In genomic region chr2:10256031-10256524, GRCh38 we compare ENCODE assay signal across 20 cellular contexts. TPM values are rescaled to one million over a fixed set of nuclear protein-coding genes. Genes with fewer than 3 reads are reported as not detected.
A peak's percentile ranks its signal among the peaks of the same experiment; 100 is the strongest.
DNase-seq lines count a peak whose midpoint lies in the region; ATAC-seq and TF ChIP-seq lines count a peak whose summit lies in the region.
"Had no signal": no experiment of that assay in that cellular context is flagged by ENCODE, and none has a peak within 500 bp of the region (broad histone marks: within the 10 kb centered on the region; RNA-seq: fewer than 3 reads in every experiment).

No MANE protein-coding gene starts in this region.

- no peak for ATAC-seq in activated CD8-positive, alpha-beta memory T cell treated with anti-CD3 and anti-CD28 coated beads, Interleukin-2, amount 10 ng/mL, durations not matched to agents 7 days and 5 days
- peak; percentile 23 for ATAC-seq in stimulated activated naive CD8-positive, alpha-beta T cell treated with anti-CD3 and anti-CD28 coated beads, Interleukin-15, amount 100 ng/mL, for 72 hours
- no peak for ATAC-seq in stimulated activated naive CD8-positive, alpha-beta T cell treated with anti-CD3 and anti-CD28 coated beads, Interleukin-15, Interleukin-2, amounts not matched to agents 100 U/mL and 50 U/mL, for 24 hours
- ATAC-seq in lower lobe of right lung, result no peak
- ATAC-seq in aorta (ENCODE audit: low FRiP score), result no peak
- ATAC-seq: CD8-positive, alpha-beta T cell; K562 had no signal

- TF ChIP-seq CTCF in lower lobe of right lung (IDR thresholded peaks at IDR 0.05) (no peak), prostate gland (IDR thresholded peaks at IDR 0.05) (no peak)

- H3K27ac ChIP-seq in lower lobe of right lung, result no peak overlapping the region
- no peak overlapping the region for H3K27ac ChIP-seq in aorta (ENCODE audit: low read depth in 1 of 2, low read length in 2 of 2)
- no peak overlapping the region for H3K27ac ChIP-seq in prostate gland
- H3K27ac ChIP-seq: 22Rv1 had no signal

- TF ChIP-seq POLR2A in prostate gland (IDR thresholded peaks at IDR 0.05), result no peak

- no peaks in the 10 kb centered on the region for H3K27me3 ChIP-seq in lower lobe of right lung (ENCODE audit: low read depth)
- no peaks in the 10 kb centered on the region for H3K27me3 ChIP-seq in aorta (ENCODE audit: control insufficient read depth in 1 of 2, insufficient read depth in 2 of 2, low read length in 1 of 2)
- no peaks in the 10 kb centered on the region for H3K27me3 ChIP-seq in prostate gland (replicated peaks; ENCODE audit: insufficient read depth)

- 76 to 79% methylated on average over 15 of the region's 15 CpGs for WGBS in aorta, 2 donors
- 76% methylated on average over 15 of the region's 15 CpGs for WGBS in prostate gland

- CTCF ChIA-PET in activated CD8-positive, alpha-beta memory T cell treated with anti-CD3 and anti-CD28 coated beads, Interleukin-2, amount 10 ng/mL, durations not matched to agents 7 days and 5 days (lab: Charles Lee), result no interaction called here

- no peaks in the 10 kb centered on the region for H3K9me3 ChIP-seq in lower lobe of right lung
- no peaks in the 10 kb centered on the region for H3K9me3 ChIP-seq in aorta (ENCODE audit: control insufficient read depth, low read length)
- no peaks in the 10 kb centered on the region for H3K9me3 ChIP-seq in prostate gland
- H3K9me3 ChIP-seq: HAP-1 had no signal

- H3K27ac Mint-ChIP-seq in activated CD8-positive, alpha-beta memory T cell treated with anti-CD3 and anti-CD28 coated beads, Interleukin-2, amount 10 ng/mL, durations not matched to agents 7 days and 5 days, result no peak overlapping the region
- no peak overlapping the region for H3K27ac Mint-ChIP-seq in stimulated activated naive CD8-positive, alpha-beta T cell treated with anti-CD3 and anti-CD28 coated beads, Interleukin-15, amount 100 ng/mL, for 72 hours
- H3K27ac Mint-ChIP-seq: CD8-positive, alpha-beta T cell had no signal

- H3K4me3 Mint-ChIP-seq in activated CD8-positive, alpha-beta memory T cell treated with anti-CD3 and anti-CD28 coated beads, Interleukin-2, amount 10 ng/mL, durations not matched to agents 7 days and 5 days, result no peak overlapping the region
- H3K4me3 Mint-ChIP-seq in stimulated activated naive CD8-positive, alpha-beta T cell treated with anti-CD3 and anti-CD28 coated beads, Interleukin-15, amount 100 ng/mL, for 72 hours, result no peak overlapping the region
- H3K4me3 Mint-ChIP-seq: CD8-positive, alpha-beta T cell had no signal

- H3K4me1 ChIP-seq in lower lobe of right lung, result peaks cover 9% of the 10 kb centered on the region
- H3K4me1 ChIP-seq in aorta (ENCODE audit: control insufficient read depth in 1 of 2, insufficient read depth in 2 of 2, low read length in 2 of 2), result no peaks in the 10 kb centered on the region
- no peaks in the 10 kb centered on the region for H3K4me1 ChIP-seq in prostate gland (replicated peaks)

- H3K27me3 Mint-ChIP-seq in activated CD8-positive, alpha-beta memory T cell treated with anti-CD3 and anti-CD28 coated beads, Interleukin-2, amount 10 ng/mL, durations not matched to agents 7 days and 5 days, result peaks cover 15% of the 10 kb centered on the region
- no peaks in the 10 kb centered on the region for H3K27me3 Mint-ChIP-seq in stimulated activated naive CD8-positive, alpha-beta T cell treated with anti-CD3 and anti-CD28 coated beads, Interleukin-15, amount 100 ng/mL, for 72 hours

- peaks cover 2% of the 10 kb centered on the region for H3K9me3 Mint-ChIP-seq in activated CD8-positive, alpha-beta memory T cell treated with anti-CD3 and anti-CD28 coated beads, Interleukin-2, amount 10 ng/mL, durations not matched to agents 7 days and 5 days (ENCODE audit: low read depth)
- peaks cover 9 to 12% of the 10 kb centered on the region in 2 donors for H3K9me3 Mint-ChIP-seq in stimulated activated naive CD8-positive, alpha-beta T cell treated with anti-CD3 and anti-CD28 coated beads, Interleukin-15, amount 100 ng/mL, for 72 hours

- intact Hi-C loops in lower lobe of right lung (cut with DNase I) (no loop called here), aorta (cut with DNase I) (no loop called here), prostate gland (cut with DNase I) (no loop called here)

- H3K4me1 Mint-ChIP-seq in activated CD8-positive, alpha-beta memory T cell treated with anti-CD3 and anti-CD28 coated beads, Interleukin-2, amount 10 ng/mL, durations not matched to agents 7 days and 5 days, result peaks cover 16% of the 10 kb centered on the region
- no peaks in the 10 kb centered on the region for H3K4me1 Mint-ChIP-seq in stimulated activated naive CD8-positive, alpha-beta T cell treated with anti-CD3 and anti-CD28 coated beads, Interleukin-15, amount 100 ng/mL, for 72 hours

- DNase-seq in activated CD8-positive, alpha-beta memory T cell treated with anti-CD3 and anti-CD28 coated beads, Interleukin-2, amount 50 U/mL, for 4 hours, result peak; percentile 11
- no peak for DNase-seq in activated CD8-positive, alpha-beta memory T cell treated with anti-CD3 and anti-CD28 coated beads, Interleukin-2, amount 10 ng/mL, durations not matched to agents 7 days and 5 days
- no peak for DNase-seq in stimulated activated naive CD8-positive, alpha-beta T cell treated with anti-CD3 and anti-CD28 coated beads, Interleukin-15, amount 100 ng/mL, for 72 hours
- no peak for DNase-seq in stimulated activated naive CD8-positive, alpha-beta T cell treated with anti-CD3 and anti-CD28 coated beads, Interleukin-15, Interleukin-2, amounts not matched to agents 100 U/mL and 50 U/mL, for 24 hours
- DNase-seq in lower lobe of right lung (peak; percentile 41), aorta (peak; percentile 13 to 55), prostate gland (ENCODE audit: low spot score) (no peak), NCI-H510A (lab: John Stamatoyannopoulos, UW) (no peak)
- DNase-seq: Calu3, GF-D8, NCI-H146, NCI-H2081, NCI-H2171 treated with DMSO at 0.1 percent for 48 hours, NCI-H446 treated with DMSO at 0.1 percent for 48 hours, NCI-H748 treated with DMSO at 0.1 percent for 48 hours, SIG-M5 had no signal

- H3K36me3 Mint-ChIP-seq in activated CD8-positive, alpha-beta memory T cell treated with anti-CD3 and anti-CD28 coated beads, Interleukin-2, amount 10 ng/mL, durations not matched to agents 7 days and 5 days, result peaks cover 3% of the 10 kb centered on the region
- H3K36me3 Mint-ChIP-seq: CD8-positive, alpha-beta T cell had no signal

- no peaks in the 10 kb centered on the region for H3K36me3 ChIP-seq in lower lobe of right lung
- no peaks in the 10 kb centered on the region for H3K36me3 ChIP-seq in aorta (ENCODE audit: control insufficient read depth in 1 of 2, insufficient read depth in 2 of 2, low read length in 1 of 2)
- H3K36me3 ChIP-seq in prostate gland, result no peaks in the 10 kb centered on the region
- H3K36me3 ChIP-seq: HAP-1 had no signal

- no peak overlapping the region for H3K4me3 ChIP-seq in lower lobe of right lung
- no peak overlapping the region for H3K4me3 ChIP-seq in aorta (ENCODE audit: low read length in 2 of 2)
- no peak overlapping the region for H3K4me3 ChIP-seq in prostate gland
- H3K4me3 ChIP-seq: HAP-1, K562 had no signal

RNA-seq across cellular contexts. Expression of gene HPCAL1, which starts 46.6 kb away (rescaled TPM):
- total RNA-seq in activated CD8-positive, alpha-beta memory T cell treated with anti-CD3 and anti-CD28 coated beads, Interleukin-2, amount 10 ng/mL, durations not matched to agents 7 days and 5 days, result 10 to 100 TPM; 29.0 to 47.0 TPM
- total RNA-seq in lower lobe of right lung (132 TPM), aorta (10 to 100 TPM; 21.4 to 28.1 TPM), prostate gland (100 to 1,000 TPM in 1 of 2 donors, 10 to 100 TPM in 1; 22.5 to 203 TPM)
- polyA plus RNA-seq in aorta, result 10 to 100 TPM; 22.4 to 39.9 TPM

Comparison
In these comparisons a context has a peak if more than half of its experiments do, and no peak if none do; other contexts are left out.
1. DNase-seq: peak in activated CD8-positive, alpha-beta memory T cell treated with anti-CD3 and anti-CD28 coated beads, Interleukin-2, amount 50 U/mL, for 4 hours (single experiment), lower lobe of right lung (single experiment) and aorta (2 of 2); none in activated CD8-positive, alpha-beta memory T cell treated with anti-CD3 and anti-CD28 coated beads, Interleukin-2, amount 10 ng/mL, durations not matched to agents 7 days and 5 days (single experiment), stimulated activated naive CD8-positive, alpha-beta T cell treated with anti-CD3 and anti-CD28 coated beads, Interleukin-15, amount 100 ng/mL, for 72 hours (0 of 2), stimulated activated naive CD8-positive, alpha-beta T cell treated with anti-CD3 and anti-CD28 coated beads, Interleukin-15, Interleukin-2, amounts not matched to agents 100 U/mL and 50 U/mL, for 24 hours (single experiment), prostate gland (single experiment) and NCI-H510A (single experiment).